In the genomic region with DNA sequence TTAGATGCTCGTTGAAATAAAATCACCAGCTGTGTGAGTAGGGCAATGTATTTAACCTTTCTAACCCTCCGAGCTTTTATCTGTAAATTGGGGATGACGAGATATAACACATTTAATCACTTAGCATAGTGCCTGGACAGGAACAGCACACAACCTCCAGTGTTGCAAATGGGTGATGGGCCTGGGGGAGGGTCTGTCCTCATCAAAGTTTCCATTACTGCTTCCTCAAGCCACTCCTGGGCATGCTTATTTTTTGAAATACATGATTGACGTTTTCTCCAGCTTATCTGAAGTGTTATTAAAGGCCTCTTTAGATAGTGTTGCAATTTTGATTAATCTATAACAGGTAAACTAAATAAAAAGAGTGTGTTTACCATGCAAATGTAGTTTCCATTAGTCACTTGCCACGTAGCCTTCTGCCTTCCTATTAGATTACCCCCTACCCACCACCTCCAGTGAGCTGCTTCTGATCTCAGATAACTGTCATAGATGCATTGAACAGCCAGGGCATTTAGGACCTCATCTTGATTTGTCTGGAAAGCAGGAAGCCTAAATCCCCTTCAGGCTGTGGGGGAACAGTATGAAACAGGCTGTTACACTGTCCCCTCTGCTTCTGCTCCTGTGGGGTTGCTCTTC, we compare ENCODE assay signal across 25 cellular contexts.
"Had no signal": no experiment of that assay in that cellular context is flagged by ENCODE, and none has a peak within 500 bp of the region (broad histone marks: within the 10 kb centered on the region; RNA-seq: fewer than 3 reads in every experiment).

No MANE protein-coding gene starts in this region.

- H3K36me3 Mint-ChIP-seq: activated naive CD4-positive, alpha-beta T cell treated with anti-CD3 and anti-CD28 coated beads, Interleukin-2, amount 50 U/mL, for 72 hours had no signal

- H3K36me3 ChIP-seq: ascending aorta had no signal

- H3K27me3 ChIP-seq: ascending aorta, body of pancreas had no signal

- H3K9me3 ChIP-seq: ascending aorta, body of pancreas had no signal

- H3K4me3 Mint-ChIP-seq: activated B cell treated with CpG ODN at 0.5 μM for 24 hours; activated CD4-positive, alpha-beta T cell treated with anti-CD3 and anti-CD28 coated beads, Interleukin-2, amount 10 ng/mL, durations not matched to agents 24 days and 14 days; activated naive CD8-positive, alpha-beta T cell treated with anti-CD3 and anti-CD28 coated beads, Interleukin-2, amount 50 U/mL, for 24 hours; activated T-cell treated with anti-CD3 and anti-CD28 coated beads, Interleukin-2, amount 50 U/mL, for 4 hours had no signal

- H3K27ac ChIP-seq: ascending aorta, body of pancreas, KMS-11 had no signal

- H3K9me3 Mint-ChIP-seq: activated B cell treated with CpG ODN at 0.5 μM for 24 hours; activated CD4-positive, alpha-beta T cell treated with anti-CD3 and anti-CD28 coated beads, Interleukin-2, amount 10 ng/mL, durations not matched to agents 24 days and 14 days; activated naive CD4-positive, alpha-beta T cell treated with anti-CD3 and anti-CD28 coated beads, Interleukin-2, amount 50 U/mL, for 72 hours; activated naive CD8-positive, alpha-beta T cell treated with anti-CD3 and anti-CD28 coated beads, Interleukin-2, amount 50 U/mL, for 24 hours; activated T-cell treated with anti-CD3 and anti-CD28 coated beads, Interleukin-2, amount 50 U/mL, for 4 hours had no signal

- DNase-seq: activated B cell treated with CpG ODN at 0.5 μM for 24 hours; activated CD4-positive, alpha-beta T cell treated with anti-CD3 and anti-CD28 coated beads for 1 hour; activated CD4-positive, alpha-beta T cell treated with anti-CD3 and anti-CD28 coated beads, Interleukin-2, amount 10 ng/mL, durations not matched to agents 24 days and 14 days; activated CD4-positive, alpha-beta T cell treated with anti-CD3 and anti-CD28 coated beads, Interleukin-2, amount 50 U/mL, for 48 hours; activated effector memory CD4-positive, alpha-beta T cell treated with anti-CD3 and anti-CD28 coated beads, Interleukin-2, amount 50 U/mL, for 16 hours; activated naive CD4-positive, alpha-beta T cell treated with Interleukin-2 at 50 U/mL for 16 hours; activated naive CD8-positive, alpha-beta T cell treated with anti-CD3 and anti-CD28 coated beads, Interleukin-2, amount 50 U/mL, for 24 hours; activated T-cell treated with anti-CD3 and anti-CD28 coated beads, Interleukin-2, amount 50 U/mL, for 4 hours; amniotic stem cell; body of pancreas; NCI-H1092; NCI-H1930; NCI-H2171; NCI-H510A treated with DMSO at 0.1 percent for 48 hours; NCI-H69; NK-92 treated with Interleukin-12 subunit alpha and Interleukin-12 subunit beta, amount 100 ng/mL, for 24 hours; OCI-M1; RPMI8226; T-helper 2 cell; T1000 had no signal

- H3K4me1 ChIP-seq: ascending aorta had no signal

- ATAC-seq: activated naive CD4-positive, alpha-beta T cell treated with anti-CD3 and anti-CD28 coated beads, Interleukin-2, amount 50 U/mL, for 72 hours; activated naive CD8-positive, alpha-beta T cell treated with anti-CD3 and anti-CD28 coated beads, Interleukin-2, amount 50 U/mL, for 24 hours; activated T-cell treated with anti-CD3 and anti-CD28 coated beads, Interleukin-2, amount 50 U/mL, for 4 hours; body of pancreas; Panc1; Right ventricle myocardium inferior had no signal

- H3K9ac ChIP-seq: KMS-11 had no signal

- H3K27ac Mint-ChIP-seq: activated B cell treated with CpG ODN at 0.5 μM for 24 hours; activated CD4-positive, alpha-beta T cell treated with anti-CD3 and anti-CD28 coated beads, Interleukin-2, amount 10 ng/mL, durations not matched to agents 24 days and 14 days; activated naive CD4-positive, alpha-beta T cell treated with anti-CD3 and anti-CD28 coated beads, Interleukin-2, amount 50 U/mL, for 72 hours; activated naive CD8-positive, alpha-beta T cell treated with anti-CD3 and anti-CD28 coated beads, Interleukin-2, amount 50 U/mL, for 24 hours had no signal

- H3K4me3 ChIP-seq: ascending aorta, body of pancreas had no signal

- H3K4me2 ChIP-seq: KMS-11 had no signal

- H3K4me1 Mint-ChIP-seq: activated B cell treated with CpG ODN at 0.5 μM for 24 hours; activated CD4-positive, alpha-beta T cell treated with anti-CD3 and anti-CD28 coated beads, Interleukin-2, amount 10 ng/mL, durations not matched to agents 24 days and 14 days; activated naive CD8-positive, alpha-beta T cell treated with anti-CD3 and anti-CD28 coated beads, Interleukin-2, amount 50 U/mL, for 24 hours had no signal
